In the genomic region with DNA sequence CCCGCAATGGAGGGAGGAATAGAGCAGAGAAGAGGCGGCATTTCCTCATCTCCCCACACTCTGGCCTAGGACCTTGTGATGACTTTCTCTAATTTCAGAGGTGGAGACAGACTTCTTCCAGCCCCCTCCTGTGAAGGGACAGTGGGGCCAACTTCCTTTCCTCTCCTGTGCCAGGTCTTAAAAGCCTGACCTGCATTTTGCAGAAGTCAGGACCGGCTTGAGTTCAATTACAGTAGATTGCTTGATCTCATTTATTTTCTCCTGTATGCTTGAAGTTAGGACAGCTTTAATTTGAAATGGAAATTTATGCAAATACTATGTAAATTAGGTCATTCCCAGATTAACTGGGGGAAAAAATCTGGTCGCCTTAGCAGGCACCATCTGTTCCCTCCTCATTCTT, we compare ENCODE assay signal across 23 cellular contexts. TPM values are rescaled to one million over a fixed set of nuclear protein-coding genes. Genes with fewer than 3 reads are reported as not detected.
A peak's percentile ranks its signal among the peaks of the same experiment; 100 is the strongest.
DNase-seq lines count a peak whose midpoint lies in the region; ATAC-seq, FAIRE-seq and TF ChIP-seq lines count a peak whose summit lies in the region.
"Had no signal": no experiment of that assay in that cellular context is flagged by ENCODE, and none has a peak within 500 bp of the region (broad histone marks: within the 10 kb centered on the region; RNA-seq: fewer than 3 reads in every experiment).

No MANE protein-coding gene starts in this region.

- H2AFZ ChIP-seq in HepG2 (ENCODE audit: low read length) = no peak overlapping the region

- H3K4me1 ChIP-seq in liver (ENCODE audit: control insufficient read depth in 4 of 4, insufficient read depth in 4 of 4, low read length in 3 of 4) = peaks cover 0 to 2% (median 0%) of the 10 kb centered on the region in 4 donors
- peaks cover 43% of the 10 kb centered on the region for H3K4me1 ChIP-seq in HepG2 (ENCODE audit: insufficient read depth, low read length)

- in situ Hi-C loops in HepG2 (cut with HindIII; ENCODE audit: extremely low pct_ligation_motif_present, low pct_unique_long_range_greater_than_20kb) = loop anchor here (5.0 kb wide), 1 partner anchor 97 kb away; no protein-coding TSS in a partner anchor

- intact Hi-C loops in HepG2 (cut with micrococcal nuclease; ENCODE audit: unreplicated experiment) (loop anchor here (10.0 kb wide), 1 partner anchor 410 kb away; no protein-coding TSS in a partner anchor), posterior vena cava (cut with DNase I) (loop anchor here in 1 of 2 donors (5.0 kb wide), 1 partner anchor 1962 kb away; no protein-coding TSS in a partner anchor)

- H3K27me3 ChIP-seq in liver (ENCODE audit: control insufficient read depth in 4 of 4, insufficient read depth in 4 of 4, low read length in 3 of 4) (no peaks in the 10 kb centered on the region), HepG2 (ENCODE audit: control insufficient read depth in 1 of 2, insufficient read depth in 2 of 2, low read length in 2 of 2) (peaks cover 0 to 17% of the 10 kb centered on the region in 2 experiments; a peak in 4 of 5 replicates), WERI-Rb-1 (ENCODE audit: insufficient read depth, low read depth, severe bottlenecking) (no peaks in the 10 kb centered on the region)
- H3K27me3 ChIP-seq: BLaER1 treated with 17β-estradiol and CSF1 and Interleukin-3, amounts not matched to agents 10 nM and 100 nM had no signal

- H3K27ac ChIP-seq in liver (ENCODE audit: low read depth in 1 of 2, low read length in 2 of 2) = no peak overlapping the region
- H3K27ac ChIP-seq in HepG2 (ENCODE audit: extremely low read length, insufficient read depth, low read length) = no peak overlapping the region
- peak overlapping the region; percentile 32 for H3K27ac ChIP-seq in WERI-Rb-1
- H3K27ac ChIP-seq: BLaER1 treated with 17β-estradiol and CSF1 and Interleukin-3, amounts not matched to agents 10 nM and 100 nM had no signal

- no peaks in the 10 kb centered on the region for H3K79me2 ChIP-seq in HepG2 (ENCODE audit: insufficient read depth, low read length)

- TF ChIP-seq RAD21 in liver (IDR thresholded peaks at IDR 0.05) (no peak), HepG2 (CRISPR knock-in tag; IDR thresholded peaks at IDR 0.05) (no peak)

- no peak overlapping the region for H3K4me3 ChIP-seq in liver (ENCODE audit: low read depth in 1 of 3, low read length in 3 of 3)
- no peak overlapping the region for H3K4me3 ChIP-seq in HepG2 (replicated peaks in 1 of 3; ENCODE audit: insufficient read depth in 1 of 3, low read depth in 2 of 3, low read length in 3 of 3)
- H3K4me3 ChIP-seq in WERI-Rb-1 (ENCODE audit: low read depth, low read length) = no peak overlapping the region
- H3K4me3 ChIP-seq: BLaER1 treated with 17β-estradiol and CSF1 and Interleukin-3, amounts not matched to agents 10 nM and 100 nM had no signal

- TF ChIP-seq EP300 in HepG2 (IDR thresholded peaks at IDR 0.05; ENCODE audit: low read depth in 2 of 2, low read length in 2 of 2) (no peak), HepG2 (CRISPR knock-in tag; IDR thresholded peaks at IDR 0.05; ENCODE audit: borderline replicate concordance) (no peak)

- FAIRE-seq in HepG2 (lab: Jason Lieb, UNC) = no peak
- FAIRE-seq: H54 had no signal

- no peaks in the 10 kb centered on the region for H4K20me1 ChIP-seq in HepG2 (ENCODE audit: insufficient read depth, low read length)
- H4K20me1 ChIP-seq: BLaER1 treated with 17β-estradiol and CSF1 and Interleukin-3, amounts not matched to agents 10 nM and 100 nM had no signal

- H3K4me2 ChIP-seq in HepG2 (ENCODE audit: low read depth, low read length) = no peak overlapping the region
- H3K4me2 ChIP-seq: BLaER1 treated with 17β-estradiol and CSF1 and Interleukin-3, amounts not matched to agents 10 nM and 100 nM; SK-N-SH had no signal

- no peak overlapping the region for H3K9ac ChIP-seq in liver (ENCODE audit: low read depth in 1 of 2, low read length in 2 of 2)
- H3K9ac ChIP-seq in HepG2 (ENCODE audit: insufficient read depth, low read depth, low read length) = no peak overlapping the region
- H3K9ac ChIP-seq: BLaER1 treated with 17β-estradiol and CSF1 and Interleukin-3, amounts not matched to agents 10 nM and 100 nM; SK-N-SH had no signal

- no TSS peak for BruUV-seq in HepG2 (replicated peaks; lab: Mats Ljungman, UMichigan)

- DNase-seq in HepG2 (ENCODE audit: low spot score) = no peak
- DNase-seq in NCI-H526 (lab: John Stamatoyannopoulos, UW) = peak; percentile 59 to 65
- DNase-seq in WERI-Rb-1 = no peak
- DNase-seq in posterior vena cava (ENCODE audit: low spot score) = peak; percentile 6
- no peak for DNase-seq in NCI-H1436 treated with DMSO at 0.1 percent for 48 hours (lab: John Stamatoyannopoulos, UW)
- DNase-seq in globus pallidus (ENCODE audit: low spot score) = no peak
- DNase-seq in NCI-H345 (lab: John Stamatoyannopoulos, UW) = no peak
- DNase-seq: 8988T; CD8-positive, alpha-beta T cell; DMS53; EL; HFFc6; Kasumi-1; NCI-H1417; NCI-H187; NCI-H2107; NCI-H510A treated with DMSO at 0.1 percent for 48 hours; SIG-M5; SK-N-SH had no signal

- no peak for ATAC-seq in HepG2
- ATAC-seq: CD8-positive, alpha-beta T cell; Panc1 had no signal

- H3K36me3 ChIP-seq in liver (ENCODE audit: control insufficient read depth in 4 of 4, insufficient read depth in 3 of 4, low read depth in 1 of 4, low read length in 3 of 4) = no peaks in the 10 kb centered on the region
- no peaks in the 10 kb centered on the region for H3K36me3 ChIP-seq in HepG2 (replicated peaks in 1 of 2; ENCODE audit: control insufficient read depth in 1 of 2, insufficient read depth in 2 of 2, low read length in 2 of 2)
- H3K36me3 ChIP-seq in WERI-Rb-1 = no peaks in the 10 kb centered on the region
- H3K36me3 ChIP-seq: BLaER1 treated with 17β-estradiol and CSF1 and Interleukin-3, amounts not matched to agents 10 nM and 100 nM had no signal

- no peak for TF ChIP-seq POLR2A in HepG2 (IDR thresholded peaks at IDR 0.05; ENCODE audit: insufficient read depth in 1 of 2, low read depth in 2 of 2, low read length in 2 of 2)

- 87% methylated on average over 4 of the region's 4 CpGs for WGBS in liver
- WGBS in HepG2 (ENCODE audit: low lambda C conversion rate) = 40% methylated on average over 4 of the region's 4 CpGs

- POLR2A ChIA-PET in HepG2 (lab: Yijun Ruan, JAX) = no interaction called here

- CTCF ChIA-PET in HepG2 (lab: Yijun Ruan, JAX; ENCODE audit: low intra/inter-chr PET ratio, low total read pairs) = no interaction called here

- peak; percentile 1 for TF ChIP-seq CTCF in liver (IDR thresholded peaks at IDR 0.05; ENCODE audit: low read depth, low read length, missing input control)
- TF ChIP-seq CTCF in HepG2 (CRISPR knock-in tag; IDR thresholded peaks at IDR 0.05) = no peak
- TF ChIP-seq CTCF in WERI-Rb-1 (IDR thresholded peaks at IDR 0.05; ENCODE audit: low read depth, low read length) = no peak

- no peaks in the 10 kb centered on the region for H3K9me3 ChIP-seq in liver (ENCODE audit: control insufficient read depth in 4 of 4, low read length in 3 of 4)
- no peaks in the 10 kb centered on the region for H3K9me3 ChIP-seq in HepG2 (ENCODE audit: low read length)
- H3K9me3 ChIP-seq in WERI-Rb-1 (ENCODE audit: severe bottlenecking) = no peaks in the 10 kb centered on the region
- H3K9me3 ChIP-seq: SK-N-SH had no signal

TF ChIP-seq in liver, 16 proteins besides CTCF, POLR2A, EP300 and RAD21:
- TF ChIP-seq NR2F2 (IDR thresholded peaks at IDR 0.05) = no peak

TF ChIP-seq in HepG2, 621 proteins besides CTCF, POLR2A, EP300 and RAD21:
- TF ChIP-seq ZNF713 (CRISPR knock-in tag; IDR thresholded peaks at IDR 0.05) = no peak
- TF ChIP-seq, protein P1, sequence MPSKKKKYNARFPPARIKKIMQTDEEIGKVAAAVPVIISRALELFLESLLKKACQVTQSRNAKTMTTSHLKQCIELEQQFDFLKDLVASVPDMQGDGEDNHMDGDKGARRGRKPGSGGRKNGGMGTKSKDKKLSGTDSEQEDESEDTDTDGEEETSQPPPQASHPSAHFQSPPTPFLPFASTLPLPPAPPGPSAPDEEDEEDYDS (CRISPR knock-in tag; IDR thresholded peaks at IDR 0.05) = no peak
- no peak for TF ChIP-seq CEBPG (CRISPR knock-in tag; IDR thresholded peaks at IDR 0.05)

RNA-seq across cellular contexts. Expression of a gene that starts 57.1 kb away (rescaled TPM):
- total RNA-seq in liver (10 to 100 TPM; 25.5 to 26.5 TPM), HepG2 (2016; rRNA removed; fragmentation: Illumina TruSeq; extraction: Trizol) (25.7 and 27.5 TPM in 2 replicates), posterior vena cava (10 to 100 TPM; 81.4 to 89.8 TPM)
- polyA plus RNA-seq in liver (10 to 100 TPM; 31.1 to 41.2 TPM), HepG2 (2011; rRNA removed) (32.9 and 40.2 TPM in 2 replicates)
- 7.4 and 7.8 TPM in 2 replicates for total RNA-seq in HepG2 (2016; cell fraction: cytosol; rRNA removed; fragmentation: Illumina TruSeq; extraction: Trizol; ENCODE audit: low read depth)
- 19.4 and 28.6 TPM in 2 replicates for total RNA-seq in HepG2 (2016; cell fraction: insoluble cytoplasmic fraction; rRNA removed; fragmentation: Illumina TruSeq; extraction: Trizol)
- total RNA-seq in HepG2 (2016; cell fraction: membrane; rRNA removed; fragmentation: Illumina TruSeq; extraction: Trizol) = 14.0 and 17.5 TPM in 2 replicates
- total RNA-seq in HepG2 (2016; cell fraction: nucleus; rRNA removed; fragmentation: Illumina TruSeq; extraction: Trizol) = 45.1 and 48.0 TPM in 2 replicates
- 20.4 and 33.2 TPM in 2 replicates for polyA plus RNA-seq in HepG2 (2011; cell fraction: cytosol; rRNA removed)
- polyA plus RNA-seq in HepG2 (2011; cell fraction: nucleus; rRNA removed) = 7.1 and 9.3 TPM in 2 replicates
- 44.2 and 45.6 TPM in 2 replicates for polyA plus RNA-seq in HepG2 (2012)
- polyA plus RNA-seq in HepG2 (2016; cell fraction: cytosol; fragmentation: Illumina TruSeq; extraction: Trizol; ENCODE audit: low read depth) = 8.7 TPM in 2 replicates
- 42.0 and 43.1 TPM in 2 replicates for polyA plus RNA-seq in HepG2 (2016; cell fraction: insoluble cytoplasmic fraction; fragmentation: Illumina TruSeq; extraction: Trizol; ENCODE audit: low read depth)
- polyA plus RNA-seq in HepG2 (2016; cell fraction: membrane; fragmentation: Illumina TruSeq; extraction: Trizol; ENCODE audit: low read depth) = 15.9 and 18.3 TPM in 2 replicates
- polyA plus RNA-seq in HepG2 (2016; cell fraction: nucleus; fragmentation: Illumina TruSeq; extraction: Trizol; ENCODE audit: insufficient read depth, low read depth) = 71.1 and 87.2 TPM in 2 replicates
- 30.6 and 35.4 TPM in 2 replicates for polyA minus RNA-seq in HepG2 (2011; rRNA and poly(A)+ RNA removed; ENCODE audit: low replicate concordance)
- 23.1 and 27.5 TPM in 2 replicates for polyA minus RNA-seq in HepG2 (2011; cell fraction: cytosol; rRNA and poly(A)+ RNA removed)
- 19.3 and 28.8 TPM in 2 replicates for polyA minus RNA-seq in HepG2 (2011; cell fraction: nucleus; rRNA and poly(A)+ RNA removed)

Comparison
In these comparisons a context has a peak if more than half of its experiments do, and no peak if none do; other contexts are left out.
1. DNase-seq: peak in NCI-H526 (2 of 2) and posterior vena cava (single experiment); none in HepG2 (single experiment), WERI-Rb-1 (single experiment), NCI-H1436 treated with DMSO at 0.1 percent for 48 hours (single experiment), globus pallidus (single experiment) and NCI-H345 (single experiment).